18 cellular contexts compared by ENCODE assay signal in the genomic region with DNA sequence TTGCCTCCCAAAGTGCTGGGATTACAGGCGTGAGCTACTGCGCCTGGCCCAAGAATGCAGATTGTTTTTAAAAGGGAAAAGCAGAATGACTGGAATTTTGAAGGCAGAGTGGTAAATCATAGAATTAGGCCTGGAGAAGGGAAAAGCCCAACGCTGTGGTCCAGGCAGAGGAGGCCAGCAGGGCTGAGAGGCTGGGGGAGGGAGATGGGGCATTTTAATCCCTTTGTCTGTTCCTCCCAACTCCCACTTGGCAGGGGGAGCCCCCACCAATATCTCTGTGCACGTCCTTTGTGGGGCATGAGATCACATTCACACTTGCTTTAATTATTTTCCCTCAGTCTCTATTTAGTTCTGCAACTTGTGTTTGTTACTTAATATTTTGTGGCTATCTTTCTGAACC. TPM values are rescaled to one million over a fixed set of nuclear protein-coding genes. Genes with fewer than 3 reads are reported as not detected.
A peak's percentile ranks its signal among the peaks of the same experiment; 100 is the strongest.
DNase-seq lines count a peak whose midpoint lies in the region; ATAC-seq and TF ChIP-seq lines count a peak whose summit lies in the region.
"Had no signal": no experiment of that assay in that cellular context is flagged by ENCODE, and none has a peak within 500 bp of the region (broad histone marks: within the 10 kb centered on the region; RNA-seq: fewer than 3 reads in every experiment).

No MANE protein-coding gene starts in this region.

- H3K4me2 ChIP-seq in H9 (ENCODE audit: insufficient read depth, insufficient read length, low read length), result no peak overlapping the region
- H3K4me2 ChIP-seq in SK-N-SH, result no peak overlapping the region
- H3K4me2 ChIP-seq: BLaER1 treated with 17β-estradiol and CSF1 and Interleukin-3, amounts not matched to agents 10 nM and 100 nM had no signal

- POLR2A ChIA-PET in RWPE1 (lab: Yijun Ruan, JAX; ENCODE audit: low non-redundant PET) (no interaction called here), SK-N-SH (lab: Yijun Ruan, JAX) (no interaction called here)

- peaks cover 11% of the 10 kb centered on the region for H3K27me3 Mint-ChIP-seq in H9 (ENCODE audit: low read depth)
- H3K27me3 Mint-ChIP-seq in natural killer cell treated with Interleukin-12 subunit alpha and Interleukin-12 subunit beta and Interleukin-15 and Interleukin-18, amount 100 ng/mL, for 72 hours, result no peaks in the 10 kb centered on the region

- H3K4me3 Mint-ChIP-seq in H9, result no peak overlapping the region
- H3K4me3 Mint-ChIP-seq in natural killer cell treated with Interleukin-12 subunit alpha and Interleukin-12 subunit beta and Interleukin-15 and Interleukin-18, amount 100 ng/mL, for 72 hours, result no peak overlapping the region
- H3K4me3 Mint-ChIP-seq: CD8-positive, alpha-beta T cell had no signal

- DNase-seq in H9 (no peak), RWPE1 (ENCODE audit: low spot score) (no peak), ecto neural progenitor cell (ENCODE audit: low spot score) (peak; percentile 40), SK-N-SH (no peak), SKM-1 treated with dmso at 0.1 percent for 144 hours (lab: John Stamatoyannopoulos, UW; ENCODE audit: unreplicated experiment) (no peak)
- peak; percentile 13 for DNase-seq in stimulated activated CD8-positive, alpha-beta memory T cell treated with anti-CD3 and anti-CD28 coated beads, Interleukin-4, amount 100 ng/mL, for 48 hours
- DNase-seq in natural killer cell treated with Interleukin-12 subunit alpha and Interleukin-12 subunit beta and Interleukin-15 and Interleukin-18, amount 100 ng/mL, for 72 hours (ENCODE audit: low spot score), result no peak
- DNase-seq: Calu3, DMS53, GOT3, MM.1S, NCI-H1092, NCI-H1436 treated with DMSO at 0.1 percent for 48 hours, NCI-H2029 treated with DMSO at 0.1 percent for 48 hours, NCI-H446 treated with DMSO at 0.1 percent for 48 hours, Right ventricle myocardium superior had no signal

- H3K9me3 ChIP-seq in H9 (ENCODE audit: control insufficient read depth, low read depth, low read length) (no peaks in the 10 kb centered on the region), SK-N-SH (no peaks in the 10 kb centered on the region)

- no peak overlapping the region for H2AK5ac ChIP-seq in H9 (ENCODE audit: insufficient read length, low read length)

- H3K9ac ChIP-seq in H9 (ENCODE audit: extremely low read depth, insufficient read length, low read length) (no peak overlapping the region), SK-N-SH (no peak overlapping the region)
- H3K9ac ChIP-seq: BLaER1 treated with 17β-estradiol and CSF1 and Interleukin-3, amounts not matched to agents 10 nM and 100 nM had no signal

- H3K36me3 ChIP-seq in SK-N-SH (replicated peaks in 1 of 2; ENCODE audit: control insufficient read depth in 1 of 2, insufficient read depth in 2 of 2, low read length in 1 of 2), result peaks cover 0 to 30% of the 10 kb centered on the region in 2 experiments
- H3K36me3 ChIP-seq: BLaER1 treated with 17β-estradiol and CSF1 and Interleukin-3, amounts not matched to agents 10 nM and 100 nM had no signal

- no peak overlapping the region for H2BK120ac ChIP-seq in H9 (ENCODE audit: low read depth, low read length, poor library complexity, severe bottlenecking)

- no peaks in the 10 kb centered on the region for H3K23me2 ChIP-seq in H9 (ENCODE audit: insufficient read length, low read depth, low read length, poor library complexity, severe bottlenecking)

- H2BK15ac ChIP-seq in H9 (ENCODE audit: low read depth, low read length), result no peak overlapping the region

- no CpG with 5 or more reads among the region's 4 CpGs for WGBS in H9 (ENCODE audit: extremely low coverage, insufficient read length, low lambda C conversion rate)
- 95% methylated on average over 4 of the region's 4 CpGs for WGBS in SK-N-SH (ENCODE audit: low lambda C conversion rate)

- no peak overlapping the region for H3K4ac ChIP-seq in H9 (ENCODE audit: low read depth, low read length)

- H3K9me3 Mint-ChIP-seq in H9, result peaks cover 3 to 4% of the 10 kb centered on the region in 2 experiments; a peak in 3 of 5 replicates
- H3K9me3 Mint-ChIP-seq in natural killer cell treated with Interleukin-12 subunit alpha and Interleukin-12 subunit beta and Interleukin-15 and Interleukin-18, amount 100 ng/mL, for 72 hours, result no peaks in the 10 kb centered on the region
- H3K9me3 Mint-ChIP-seq: CD8-positive, alpha-beta T cell had no signal

- H3K23ac ChIP-seq in H9 (ENCODE audit: insufficient read length, low read depth, low read length), result no peak overlapping the region

- no peak overlapping the region for H3K4me3 ChIP-seq in SK-N-SH (ENCODE audit: low read depth in 2 of 2, low read length in 1 of 2)
- H3K4me3 ChIP-seq: BLaER1 treated with 17β-estradiol and CSF1 and Interleukin-3, amounts not matched to agents 10 nM and 100 nM had no signal

- no peaks in the 10 kb centered on the region for H3K79me1 ChIP-seq in H9 (ENCODE audit: insufficient read depth, low read depth, low read length, poor library complexity, severe bottlenecking)

- H3K36me3 Mint-ChIP-seq in H9 (ENCODE audit: insufficient read depth in 1 of 3, low read depth in 3 of 3), result no peaks in the 10 kb centered on the region
- no peaks in the 10 kb centered on the region for H3K36me3 Mint-ChIP-seq in natural killer cell treated with Interleukin-12 subunit alpha and Interleukin-12 subunit beta and Interleukin-15 and Interleukin-18, amount 100 ng/mL, for 72 hours

- H2AFZ ChIP-seq in H9 (ENCODE audit: low read length), result no peak overlapping the region
- H2AFZ ChIP-seq in SK-N-SH (ENCODE audit: low read depth), result no peak overlapping the region

- H2BK12ac ChIP-seq in H9 (ENCODE audit: insufficient read length, low read depth, low read length), result peak overlapping the region; percentile 35

- CTCF ChIA-PET in RWPE1 (lab: Yijun Ruan, JAX), result no interaction called here
- CTCF ChIA-PET in SK-N-SH (lab: Yijun Ruan, JAX), result interaction anchor here (1.0 to 5.8 kb wide), 3 partner anchors 10 to 45 kb away, joined by 5 to 57 read pairs (median 7); no protein-coding TSS in a partner anchor

- peaks cover 4% of the 10 kb centered on the region for H3F3A ChIP-seq in SK-N-SH (replicated peaks; ENCODE audit: insufficient read depth)

- ATAC-seq in natural killer cell treated with Interleukin-12 subunit alpha and Interleukin-12 subunit beta and Interleukin-15 and Interleukin-18, amount 100 ng/mL, for 72 hours, result no peak
- ATAC-seq: CD8-positive, alpha-beta T cell had no signal

- no peak overlapping the region for H3K14ac ChIP-seq in H9 (ENCODE audit: insufficient read depth, low read length)

- no peak overlapping the region for H4K8ac ChIP-seq in H9 (replicated peaks; ENCODE audit: insufficient read length, low read depth, low read length)

- no peak overlapping the region for H3K56ac ChIP-seq in H9 (ENCODE audit: insufficient read length, low read depth, low read length)

- H2BK20ac ChIP-seq in H9 (ENCODE audit: low read depth, low read length, poor library complexity, severe bottlenecking), result no peak overlapping the region

- no peak overlapping the region for H2BK5ac ChIP-seq in H9 (ENCODE audit: insufficient read length, low read length)

- TF ChIP-seq RAD21 in SK-N-SH (IDR thresholded peaks at IDR 0.05; ENCODE audit: low read length), result no peak

- H4K5ac ChIP-seq in H9 (ENCODE audit: insufficient read length, low read depth, low read length), result no peak overlapping the region

- no peaks in the 10 kb centered on the region for H3K9me2 ChIP-seq in SK-N-SH

- no peaks in the 10 kb centered on the region; a peak in 1 of 4 replicates for H3K4me1 Mint-ChIP-seq in H9
- no peaks in the 10 kb centered on the region for H3K4me1 Mint-ChIP-seq in natural killer cell treated with Interleukin-12 subunit alpha and Interleukin-12 subunit beta and Interleukin-15 and Interleukin-18, amount 100 ng/mL, for 72 hours (ENCODE audit: low read depth in 2 of 2)

- no peaks in the 10 kb centered on the region for H4K20me1 ChIP-seq in H9 (ENCODE audit: control insufficient read depth, insufficient read depth, insufficient read length)
- H4K20me1 ChIP-seq in SK-N-SH (ENCODE audit: insufficient read depth), result no peaks in the 10 kb centered on the region
- H4K20me1 ChIP-seq: BLaER1 treated with 17β-estradiol and CSF1 and Interleukin-3, amounts not matched to agents 10 nM and 100 nM had no signal

- H3K79me2 ChIP-seq in H9 (ENCODE audit: insufficient read depth, low read length) (no peaks in the 10 kb centered on the region), SK-N-SH (ENCODE audit: insufficient read depth) (peaks cover 16% of the 10 kb centered on the region; the same call in 1 of the 2 replicates)

- no peak for TF ChIP-seq EP300 in SK-N-SH (IDR thresholded peaks at IDR 0.05; ENCODE audit: borderline replicate concordance in 1 of 2, low read depth in 1 of 2, low read length in 1 of 2)

- H3K4me1 ChIP-seq in H9 (ENCODE audit: insufficient read depth, low read length), result no peaks in the 10 kb centered on the region
- no peaks in the 10 kb centered on the region for H3K4me1 ChIP-seq in SK-N-SH (ENCODE audit: control insufficient read depth in 1 of 2, insufficient read depth in 2 of 2, low read depth in 1 of 2, low read length in 1 of 2)

- H3T11ph ChIP-seq in H9 (ENCODE audit: low read length), result no peak overlapping the region

- H3K27ac ChIP-seq in H9 (ENCODE audit: insufficient read length, low read depth, low read length), result no peak overlapping the region
- peak overlapping the region; percentile 24; the same call in 1 of the 2 replicates for H3K27ac ChIP-seq in RWPE1
- H3K27ac ChIP-seq in SK-N-SH (ENCODE audit: low read depth in 2 of 2, low read length in 1 of 2), result no peak overlapping the region
- H3K27ac ChIP-seq: BLaER1 treated with 17β-estradiol and CSF1 and Interleukin-3, amounts not matched to agents 10 nM and 100 nM had no signal

- H4K91ac ChIP-seq in H9 (ENCODE audit: insufficient read length, low read depth, low read length), result no peak overlapping the region

- no peak for TF ChIP-seq CTCF in H9 (conservative IDR thresholded peaks at IDR 0.05)
- TF ChIP-seq CTCF in RWPE1 (conservative IDR thresholded peaks at IDR 0.05; ENCODE audit: low read depth), result no peak
- no peak for TF ChIP-seq CTCF in SK-N-SH (IDR thresholded peaks at IDR 0.05)

- no peak overlapping the region for H3K18ac ChIP-seq in H9 (ENCODE audit: insufficient read length, low read depth, low read length)

- H3K27me3 ChIP-seq in H9 (ENCODE audit: insufficient read depth, low read length), result no peaks in the 10 kb centered on the region
- no peaks in the 10 kb centered on the region for H3K27me3 ChIP-seq in SK-N-SH (ENCODE audit: insufficient read depth)
- H3K27me3 ChIP-seq: BLaER1 treated with 17β-estradiol and CSF1 and Interleukin-3, amounts not matched to agents 10 nM and 100 nM had no signal

- peak overlapping the region in 1 of 3 experiments; percentile 50; a peak in 1 of 7 replicates for H3K27ac Mint-ChIP-seq in H9
- H3K27ac Mint-ChIP-seq in natural killer cell treated with Interleukin-12 subunit alpha and Interleukin-12 subunit beta and Interleukin-15 and Interleukin-18, amount 100 ng/mL, for 72 hours, result no peak overlapping the region
- H3K27ac Mint-ChIP-seq: CD8-positive, alpha-beta T cell had no signal

TF ChIP-seq in SK-N-SH, 30 proteins besides CTCF, POLR2A, EP300 and RAD21 (continues in another document):
- no peak for TF ChIP-seq EZH2phosphoT487 (IDR thresholded peaks at IDR 0.05; ENCODE audit: borderline replicate concordance, low read depth)

RNA-seq across cellular contexts. Expression of a gene that starts 54.4 kb away (rescaled TPM):
- 86.5 and 89.9 TPM in 2 replicates for total RNA-seq in H9 (2021)
- total RNA-seq in natural killer cell treated with Interleukin-12 subunit alpha and Interleukin-12 subunit beta and Interleukin-15 and Interleukin-18, amount 100 ng/mL, for 72 hours, result 100 to 1,000 TPM in 1 of 2 donors, 10 to 100 TPM in 1; 96.5 to 119 TPM
- 71.8 and 84.0 TPM in 2 replicates for polyA plus RNA-seq in SK-N-SH (2012; rRNA removed)
- 38.5 and 46.3 TPM in 2 replicates for polyA plus RNA-seq in SK-N-SH (2012; cell fraction: cytosol; rRNA removed)
- polyA plus RNA-seq in SK-N-SH (2012; cell fraction: nucleus; rRNA removed), result 102 and 210 TPM in 2 replicates

Comparison
In these comparisons a context has a peak if more than half of its experiments do, and no peak if none do; other contexts are left out.
1. DNase-seq: peak in ecto neural progenitor cell (single experiment) and stimulated activated CD8-positive, alpha-beta memory T cell treated with anti-CD3 and anti-CD28 coated beads, Interleukin-4, amount 100 ng/mL, for 48 hours (single experiment); none in H9 (single experiment), RWPE1 (single experiment), natural killer cell treated with Interleukin-12 subunit alpha and Interleukin-12 subunit beta and Interleukin-15 and Interleukin-18, amount 100 ng/mL, for 72 hours (single experiment), SK-N-SH (single experiment) and SKM-1 treated with dmso at 0.1 percent for 144 hours (single experiment).